7 cellular contexts compared by ENCODE assay signal in genomic region chr12:9798008-9798619, GRCh38.
DNase-seq lines count a peak whose midpoint lies in the region; ATAC-seq, FAIRE-seq and TF ChIP-seq lines count a peak whose summit lies in the region.

No MANE protein-coding gene starts in this region.

- FAIRE-seq in urothelium cell line (lab: Jason Lieb, UNC): no peak

- TF ChIP-seq CTCF in nephron progenitor cell (IDR thresholded peaks at IDR 0.05): peak; percentile 33

- peak; percentile 25 for DNase-seq in NCI-H1105 treated with DMSO at 0.1 percent for 48 hours (lab: John Stamatoyannopoulos, UW)
- DNase-seq in activated CD4-positive, alpha-beta T cell treated with anti-CD3 and anti-CD28 coated beads for 24 hours (ENCODE audit: low read depth in 2 of 2): peak; percentile 28 to 42
- peak; percentile 35 for DNase-seq in effector CD8-positive, alpha-beta T cell (lab: John Stamatoyannopoulos, UW)
- DNase-seq in nephron progenitor cell: peak; percentile 29
- DNase-seq in urothelium cell line (ENCODE audit: low spot score): peak; percentile 56

- H3K36me3 Mint-ChIP-seq in nephron progenitor cell (ENCODE audit: low read depth): no peaks in the 10 kb centered on the region

- no peak for TF ChIP-seq POLR2A in GM18505 (IDR thresholded peaks at IDR 0.05; ENCODE audit: borderline replicate concordance, extremely low read depth, insufficient read depth, insufficient read length)

- ATAC-seq in GM18505 (IDR thresholded peaks at IDR 0.05; ENCODE audit: unreplicated experiment) (peak; percentile 76), HG02610 (IDR thresholded peaks at IDR 0.05; ENCODE audit: unreplicated experiment) (peak; percentile 93)

- peaks cover 6% of the 10 kb centered on the region for H3K9me3 Mint-ChIP-seq in nephron progenitor cell

- peaks cover 10% of the 10 kb centered on the region for H3K4me1 Mint-ChIP-seq in nephron progenitor cell

- no peak overlapping the region for H3K4me3 Mint-ChIP-seq in nephron progenitor cell

- peaks cover 10% of the 10 kb centered on the region for H3K27me3 Mint-ChIP-seq in nephron progenitor cell (ENCODE audit: low read depth, poor library complexity)

- H3K27ac Mint-ChIP-seq in nephron progenitor cell: no peak overlapping the region

Comparison
In these comparisons a context has a peak if more than half of its experiments do, and no peak if none do; other contexts are left out.
1. Peak in every context shown above with its lines: DNase-seq and ATAC-seq.